ENCODE assay signal across 3 cellular contexts in genomic region chr12:57347284-57347683, GRCh38.
"Had no signal": no experiment of that assay in that cellular context is flagged by ENCODE, and none has a peak within 500 bp of the region (broad histone marks: within the 10 kb centered on the region; RNA-seq: fewer than 3 reads in every experiment).

No MANE protein-coding gene starts in this region.

- DNase-seq: GDM1, GF-D8 had no signal

- ATAC-seq: GM12878 had no signal

- H3K4me3 ChIP-seq: GM12878 had no signal
